In the genomic region with DNA sequence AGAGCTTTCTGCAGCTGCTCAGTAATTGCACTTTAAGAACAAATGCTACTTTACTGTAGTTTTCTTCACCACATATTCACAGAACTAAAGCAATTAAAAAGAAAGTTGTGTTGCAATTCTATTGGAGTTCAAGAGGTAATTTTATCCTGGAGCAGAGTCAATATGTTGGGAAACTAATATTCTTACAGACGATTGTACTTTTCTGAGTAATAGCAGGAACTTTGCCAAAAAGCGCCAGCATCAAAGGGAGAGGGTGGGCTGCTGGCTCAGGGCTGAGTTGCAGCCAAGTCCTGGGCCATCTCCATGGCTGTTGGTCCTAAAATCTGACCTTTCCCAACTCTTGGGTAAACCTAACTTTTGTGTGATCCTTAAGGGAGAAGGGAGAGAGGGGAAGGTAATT, we compare ENCODE assay signal across 15 cellular contexts.
DNase-seq lines count a peak whose midpoint lies in the region; ATAC-seq, FAIRE-seq and TF ChIP-seq lines count a peak whose summit lies in the region.
"Had no signal": no experiment of that assay in that cellular context is flagged by ENCODE, and none has a peak within 500 bp of the region (broad histone marks: within the 10 kb centered on the region; RNA-seq: fewer than 3 reads in every experiment).

No MANE protein-coding gene starts in this region.

- TF ChIP-seq CTCF in right atrium auricular region (IDR thresholded peaks at IDR 0.05), result no peak
- TF ChIP-seq CTCF in mammary epithelial cell (conservative IDR thresholded peaks at IDR 0.05 in 1 of 2, IDR thresholded peaks at IDR 0.05 in 1 of 2; ENCODE audit: extremely low read depth in 1 of 2, insufficient read depth in 1 of 2, low read depth in 1 of 2, low read length in 2 of 2), result no peak
- no peak for TF ChIP-seq CTCF in HepG2 (CRISPR knock-in tag; IDR thresholded peaks at IDR 0.05)

- no peaks in the 10 kb centered on the region for H3K79me2 ChIP-seq in mammary epithelial cell (ENCODE audit: insufficient read depth, low read length)
- H3K79me2 ChIP-seq in HepG2 (ENCODE audit: insufficient read depth, low read length), result peaks cover 3% of the 10 kb centered on the region

- H3K4me2 ChIP-seq in mammary epithelial cell (ENCODE audit: insufficient read depth, low read depth, low read length) (peak overlapping the region; percentile 18), HepG2 (ENCODE audit: low read depth, low read length) (peak overlapping the region; percentile 60; the same call in 1 of the 2 replicates)
- H3K4me2 ChIP-seq: neural progenitor cell had no signal

- TF ChIP-seq POLR2A in HepG2 (IDR thresholded peaks at IDR 0.05; ENCODE audit: insufficient read depth in 1 of 2, low read depth in 2 of 2, low read length in 2 of 2), result no peak

- no peaks in the 10 kb centered on the region for H4K20me1 ChIP-seq in mammary epithelial cell (ENCODE audit: insufficient read depth, low read length)
- no peaks in the 10 kb centered on the region for H4K20me1 ChIP-seq in HepG2 (ENCODE audit: insufficient read depth, low read length)

- DNase-seq in left cardiac atrium, result peak; percentile 38
- no peak for DNase-seq in right atrium auricular region (ENCODE audit: low spot score)
- DNase-seq in mammary epithelial cell, result peak; percentile 46
- peak; percentile 92 for DNase-seq in HepG2 (ENCODE audit: low spot score)
- no peak for DNase-seq in NAMALWA (ENCODE audit: low spot score)
- DNase-seq: activated effector memory CD4-positive, alpha-beta T cell treated with anti-CD3 and anti-CD28 coated beads, Interleukin-2, amount 50 U/mL, for 16 hours; caudate nucleus; NCI-H1417 treated with DMSO at 0.1 percent for 48 hours; NCI-H526; spleen had no signal

- H3K9me3 ChIP-seq in right atrium auricular region (no peaks in the 10 kb centered on the region), mammary epithelial cell (replicated peaks; ENCODE audit: insufficient read depth, low read length) (no peaks in the 10 kb centered on the region), HepG2 (ENCODE audit: low read length) (no peaks in the 10 kb centered on the region)
- H3K9me3 ChIP-seq: spleen, suprapubic skin had no signal

- H3K27me3 ChIP-seq in right atrium auricular region (no peaks in the 10 kb centered on the region), mammary epithelial cell (ENCODE audit: insufficient read depth, low read length) (no peaks in the 10 kb centered on the region), HepG2 (ENCODE audit: control insufficient read depth in 1 of 2, insufficient read depth in 2 of 2, low read length in 2 of 2) (no peaks in the 10 kb centered on the region)
- H3K27me3 ChIP-seq: neural progenitor cell, spleen, suprapubic skin had no signal

- H2AFZ ChIP-seq in mammary epithelial cell (ENCODE audit: low read depth, low read length), result no peak overlapping the region
- no peak overlapping the region for H2AFZ ChIP-seq in HepG2 (ENCODE audit: low read length)
- H2AFZ ChIP-seq: neural progenitor cell had no signal

- H3K36me3 ChIP-seq in right atrium auricular region (no peaks in the 10 kb centered on the region), mammary epithelial cell (ENCODE audit: insufficient read depth, low read length) (no peaks in the 10 kb centered on the region), HepG2 (replicated peaks in 1 of 2; ENCODE audit: control insufficient read depth in 1 of 2, insufficient read depth in 2 of 2, low read length in 2 of 2) (no peaks in the 10 kb centered on the region; a peak in 1 of 5 replicates)
- H3K36me3 ChIP-seq: neural progenitor cell, suprapubic skin had no signal

- in situ Hi-C loops in mammary epithelial cell (cut with MboI; ENCODE audit: low sequenced_read_pairs in 2 of 2), result no loop called here
- in situ Hi-C loops in HepG2 (cut with HindIII; ENCODE audit: extremely low pct_ligation_motif_present, low pct_unique_long_range_greater_than_20kb), result loop anchor here (10.0 kb wide), 1 partner anchor 104 kb away; a partner anchor contains a TSS

- dilution Hi-C loops in mammary epithelial cell (cut with HindIII; ENCODE audit: low sequenced_read_pairs), result no loop called here

- BruUV-seq in mammary epithelial cell (replicated peaks; lab: Mats Ljungman, UMichigan) (no TSS peak), HepG2 (replicated peaks; lab: Mats Ljungman, UMichigan) (no TSS peak)

- 0% methylated on average over 2 of the region's 2 CpGs for WGBS in mammary epithelial cell (ENCODE audit: low coverage, missing lambda C conversion rate)
- WGBS in HepG2 (ENCODE audit: low lambda C conversion rate), result 8% methylated on average over 2 of the region's 2 CpGs

- H3K4me3 ChIP-seq in right atrium auricular region, result no peak overlapping the region
- no peak overlapping the region for H3K4me3 ChIP-seq in mammary epithelial cell (replicated peaks in 1 of 3; ENCODE audit: insufficient read depth in 1 of 3, low read depth in 2 of 3, low read length in 3 of 3)
- peak overlapping the region in 1 of 3 experiments; percentile 7; a peak in 1 of 6 replicates for H3K4me3 ChIP-seq in HepG2 (replicated peaks in 1 of 3; ENCODE audit: insufficient read depth in 1 of 3, low read depth in 2 of 3, low read length in 3 of 3)
- H3K4me3 ChIP-seq: neural progenitor cell, spleen, suprapubic skin had no signal

- no peak for TF ChIP-seq RAD21 in HepG2 (CRISPR knock-in tag; IDR thresholded peaks at IDR 0.05)

- CTCF ChIA-PET in mammary epithelial cell (lab: Charles Lee; ENCODE audit: low non-redundant PET) (no interaction called here), HepG2 (lab: Yijun Ruan, JAX; ENCODE audit: low intra/inter-chr PET ratio, low total read pairs) (no interaction called here)

- ATAC-seq in left cardiac atrium (peak; percentile 45), HepG2 (peak; percentile 73), GM21447 (IDR thresholded peaks at IDR 0.05; ENCODE audit: unreplicated experiment) (no peak), HG02970 (IDR thresholded peaks at IDR 0.05; ENCODE audit: low FRiP score, unreplicated experiment) (no peak), GM19455 (IDR thresholded peaks at IDR 0.05; ENCODE audit: unreplicated experiment) (no peak)

- H3K27ac ChIP-seq in right atrium auricular region, result no peak overlapping the region
- H3K27ac ChIP-seq in mammary epithelial cell (ENCODE audit: insufficient read depth, low read depth, low read length), result no peak overlapping the region
- H3K27ac ChIP-seq in HepG2 (ENCODE audit: extremely low read length, insufficient read depth, low read length), result peak overlapping the region; percentile 56
- H3K27ac ChIP-seq: neural progenitor cell, suprapubic skin had no signal

- intact Hi-C loops in left cardiac atrium (cut with DNase I) (no loop called here), mammary epithelial cell (cut with micrococcal nuclease) (no loop called here), HepG2 (cut with micrococcal nuclease; ENCODE audit: unreplicated experiment) (no loop called here)

- no peak overlapping the region for H3K9ac ChIP-seq in mammary epithelial cell (ENCODE audit: insufficient read depth, low read length)
- H3K9ac ChIP-seq in HepG2 (ENCODE audit: insufficient read depth, low read depth, low read length), result 0 out of 2 replicates have a peak overlapping the region, but pooled peaks have one; percentile 20
- H3K9ac ChIP-seq: neural progenitor cell had no signal

- TF ChIP-seq EP300 in HepG2 (IDR thresholded peaks at IDR 0.05; ENCODE audit: low read depth in 2 of 2, low read length in 2 of 2) (peak in 1 of 2 experiments; percentile 90; a peak in 2 of 4 replicates), HepG2 (CRISPR knock-in tag; IDR thresholded peaks at IDR 0.05; ENCODE audit: borderline replicate concordance) (peak; percentile 45; the same call in 1 of the 2 replicates)

- peak; percentile 70 for FAIRE-seq in HepG2 (lab: Jason Lieb, UNC)

- H3K4me1 ChIP-seq in right atrium auricular region (peaks cover 0 to 33% of the 10 kb centered on the region in 2 donors), mammary epithelial cell (ENCODE audit: insufficient read depth, low read length) (peaks cover 12% of the 10 kb centered on the region), HepG2 (ENCODE audit: insufficient read depth, low read length) (peaks cover 70% of the 10 kb centered on the region)

- POLR2A ChIA-PET in HepG2 (lab: Yijun Ruan, JAX), result no interaction called here

TF ChIP-seq in HepG2, 621 proteins besides CTCF, POLR2A, EP300 and RAD21 (continues in another document):
- TF ChIP-seq NR2F1 (CRISPR knock-in tag; IDR thresholded peaks at IDR 0.05) (peak in 1 of 2 experiments; percentile 40; a peak in 1 of 4 replicates), ETV5 (CRISPR knock-in tag; IDR thresholded peaks at IDR 0.05; ENCODE audit: borderline replicate concordance) (no peak), ZNF614 (CRISPR knock-in tag; IDR thresholded peaks at IDR 0.05; ENCODE audit: borderline replicate concordance) (0 out of 2 replicates have a peak, but pooled peaks have one; percentile 31), ZNF737 (CRISPR knock-in tag; IDR thresholded peaks at IDR 0.05; ENCODE audit: borderline replicate concordance) (no peak), ZNF570 (CRISPR knock-in tag; IDR thresholded peaks at IDR 0.05; ENCODE audit: borderline replicate concordance) (no peak), SNAPC2 (CRISPR knock-in tag; IDR thresholded peaks at IDR 0.05) (no peak), NFIC (IDR thresholded peaks at IDR 0.05; ENCODE audit: low read length) (peak; percentile 82)
- TF ChIP-seq, protein P1, sequence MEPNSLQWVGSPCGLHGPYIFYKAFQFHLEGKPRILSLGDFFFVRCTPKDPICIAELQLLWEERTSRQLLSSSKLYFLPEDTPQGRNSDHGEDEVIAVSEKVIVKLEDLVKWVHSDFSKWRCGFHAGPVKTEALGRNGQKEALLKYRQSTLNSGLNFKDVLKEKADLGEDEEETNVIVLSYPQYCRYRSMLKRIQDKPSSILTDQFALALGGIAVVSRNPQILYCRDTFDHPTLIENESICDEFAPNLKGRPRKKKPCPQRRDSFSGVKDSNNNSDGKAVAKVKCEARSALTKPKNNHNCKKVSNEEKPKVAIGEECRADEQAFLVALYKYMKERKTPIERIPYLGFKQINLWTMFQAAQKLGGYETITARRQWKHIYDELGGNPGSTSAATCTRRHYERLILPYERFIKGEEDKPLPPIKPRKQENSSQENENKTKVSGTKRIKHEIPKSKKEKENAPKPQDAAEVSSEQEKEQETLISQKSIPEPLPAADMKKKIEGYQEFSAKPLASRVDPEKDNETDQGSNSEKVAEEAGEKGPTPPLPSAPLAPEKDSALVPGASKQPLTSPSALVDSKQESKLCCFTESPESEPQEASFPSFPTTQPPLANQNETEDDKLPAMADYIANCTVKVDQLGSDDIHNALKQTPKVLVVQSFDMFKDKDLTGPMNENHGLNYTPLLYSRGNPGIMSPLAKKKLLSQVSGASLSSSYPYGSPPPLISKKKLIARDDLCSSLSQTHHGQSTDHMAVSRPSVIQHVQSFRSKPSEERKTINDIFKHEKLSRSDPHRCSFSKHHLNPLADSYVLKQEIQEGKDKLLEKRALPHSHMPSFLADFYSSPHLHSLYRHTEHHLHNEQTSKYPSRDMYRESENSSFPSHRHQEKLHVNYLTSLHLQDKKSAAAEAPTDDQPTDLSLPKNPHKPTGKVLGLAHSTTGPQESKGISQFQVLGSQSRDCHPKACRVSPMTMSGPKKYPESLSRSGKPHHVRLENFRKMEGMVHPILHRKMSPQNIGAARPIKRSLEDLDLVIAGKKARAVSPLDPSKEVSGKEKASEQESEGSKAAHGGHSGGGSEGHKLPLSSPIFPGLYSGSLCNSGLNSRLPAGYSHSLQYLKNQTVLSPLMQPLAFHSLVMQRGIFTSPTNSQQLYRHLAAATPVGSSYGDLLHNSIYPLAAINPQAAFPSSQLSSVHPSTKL (CRISPR knock-in tag; IDR thresholded peaks at IDR 0.05), result peak; percentile 93; the same call in 1 of the 2 replicates

Comparison
In these comparisons a context has a peak if more than half of its experiments do, and no peak if none do; other contexts are left out.
1. DNase-seq: peak in left cardiac atrium (single experiment), mammary epithelial cell (single experiment) and HepG2 (single experiment); none in right atrium auricular region (single experiment) and NAMALWA (single experiment).
2. ATAC-seq: peak in left cardiac atrium (2 of 2) and HepG2 (single experiment); none in GM21447 (single experiment), HG02970 (single experiment) and GM19455 (single experiment).